ENCODE assay signal across 8 cellular contexts in the genomic region with DNA sequence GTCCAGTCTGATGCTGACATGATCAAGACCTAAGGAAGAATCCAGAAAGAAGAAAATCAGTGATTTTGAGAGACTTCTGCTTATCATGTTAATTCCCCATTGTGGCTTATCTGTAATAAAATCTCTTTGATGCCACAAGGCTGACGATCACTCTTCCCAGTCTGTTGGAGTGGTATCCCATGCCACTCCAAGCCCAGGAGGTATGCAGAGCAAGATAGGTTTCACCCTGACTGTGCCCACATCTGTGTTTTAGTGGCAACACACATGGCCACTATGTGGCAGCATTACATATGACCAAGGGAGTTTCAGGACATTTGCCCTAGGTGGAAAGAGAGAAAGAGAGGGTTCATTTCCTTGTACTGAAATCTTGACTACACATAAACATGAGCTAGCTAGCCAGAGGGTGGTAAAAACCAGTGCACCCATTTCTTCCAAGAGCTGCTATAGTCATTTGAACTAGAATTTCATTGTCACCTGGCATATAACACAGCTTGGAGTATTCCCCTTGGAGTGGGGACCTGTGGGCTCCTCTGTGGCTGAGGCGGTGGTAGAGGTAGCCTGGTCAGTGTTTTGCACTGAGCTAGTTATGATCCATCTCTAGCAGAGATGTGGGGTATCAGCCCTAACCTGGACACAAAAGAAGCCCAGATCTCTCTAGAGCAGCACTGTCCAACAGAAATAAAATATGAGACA. TPM values are rescaled to one million over a fixed set of nuclear protein-coding genes. Genes with fewer than 3 reads are reported as not detected.
A peak's percentile ranks its signal among the peaks of the same experiment; 100 is the strongest.
DNase-seq lines count a peak whose midpoint lies in the region; ATAC-seq and TF ChIP-seq lines count a peak whose summit lies in the region.

No MANE protein-coding gene starts in this region.

- intact Hi-C loops in activated CD4-positive, alpha-beta T cell treated with anti-CD3 and anti-CD28 coated beads, Interleukin-2, amount 10 ng/mL, durations not matched to agents 24 days and 14 days (cut with micrococcal nuclease): loop anchor here (1.0 kb wide), 1 partner anchor 37 kb away; no protein-coding TSS in a partner anchor

- peak; percentile 70 for DNase-seq in activated CD4-positive, alpha-beta T cell treated with anti-CD3 and anti-CD28 coated beads, Interleukin-2, amount 10 ng/mL, durations not matched to agents 24 days and 14 days
- DNase-seq in activated CD4-positive, alpha-beta T cell treated with anti-CD3 and anti-CD28 coated beads for 1 hour: no peak
- DNase-seq in RKO (ENCODE audit: low spot score) (peak; percentile 31), fibroblast of the aortic adventitia (ENCODE audit: low read depth) (no peak), type B pancreatic cell (ENCODE audit: extremely low spot score, unreplicated experiment) (no peak)

- no peak overlapping the region for H3K4me3 ChIP-seq in fibroblast of the aortic adventitia (ENCODE audit: low read depth, low read length)

- no peak overlapping the region for H3K27ac Mint-ChIP-seq in activated CD4-positive, alpha-beta T cell treated with anti-CD3 and anti-CD28 coated beads, Interleukin-2, amount 10 ng/mL, durations not matched to agents 24 days and 14 days
- no peak overlapping the region for H3K27ac Mint-ChIP-seq in type B pancreatic cell

- ATAC-seq in HG02763 (IDR thresholded peaks at IDR 0.05; ENCODE audit: unreplicated experiment) (peak; percentile 51), HG02678 (IDR thresholded peaks at IDR 0.05; ENCODE audit: unreplicated experiment) (no peak), HG03280 (IDR thresholded peaks at IDR 0.05; ENCODE audit: unreplicated experiment) (no peak)

- no peaks in the 10 kb centered on the region for H3K9me3 Mint-ChIP-seq in activated CD4-positive, alpha-beta T cell treated with anti-CD3 and anti-CD28 coated beads, Interleukin-2, amount 10 ng/mL, durations not matched to agents 24 days and 14 days
- no peaks in the 10 kb centered on the region for H3K9me3 Mint-ChIP-seq in type B pancreatic cell

- H3K27me3 Mint-ChIP-seq in activated CD4-positive, alpha-beta T cell treated with anti-CD3 and anti-CD28 coated beads, Interleukin-2, amount 10 ng/mL, durations not matched to agents 24 days and 14 days: peaks cover 9% of the 10 kb centered on the region
- no peaks in the 10 kb centered on the region for H3K27me3 Mint-ChIP-seq in type B pancreatic cell

- TF ChIP-seq CTCF in fibroblast of the aortic adventitia (IDR thresholded peaks at IDR 0.05; ENCODE audit: insufficient read depth, low read length) (peak; percentile 41), type B pancreatic cell (conservative IDR thresholded peaks at IDR 0.05) (peak; percentile 59)

- no peak overlapping the region for H3K4me3 Mint-ChIP-seq in activated CD4-positive, alpha-beta T cell treated with anti-CD3 and anti-CD28 coated beads, Interleukin-2, amount 10 ng/mL, durations not matched to agents 24 days and 14 days
- H3K4me3 Mint-ChIP-seq in type B pancreatic cell: no peak overlapping the region

- H3K4me1 Mint-ChIP-seq in activated CD4-positive, alpha-beta T cell treated with anti-CD3 and anti-CD28 coated beads, Interleukin-2, amount 10 ng/mL, durations not matched to agents 24 days and 14 days: no peaks in the 10 kb centered on the region
- H3K4me1 Mint-ChIP-seq in type B pancreatic cell (ENCODE audit: unreplicated experiment): peaks cover 4% of the 10 kb centered on the region

- H3K36me3 Mint-ChIP-seq in activated CD4-positive, alpha-beta T cell treated with anti-CD3 and anti-CD28 coated beads, Interleukin-2, amount 10 ng/mL, durations not matched to agents 24 days and 14 days (ENCODE audit: low read depth): no peaks in the 10 kb centered on the region
- no peaks in the 10 kb centered on the region for H3K36me3 Mint-ChIP-seq in type B pancreatic cell

RNA-seq across cellular contexts. Expression of gene LAMB4, which starts 20.8 kb away (rescaled TPM):
- not detected in 2 replicates for total RNA-seq in activated CD4-positive, alpha-beta T cell treated with anti-CD3 and anti-CD28 coated beads, Interleukin-2, amount 10 ng/mL, durations not matched to agents 24 days and 14 days
- total RNA-seq in fibroblast of the aortic adventitia (ENCODE audit: low replicate concordance) (0.08 and 0.45 TPM in 2 replicates), type B pancreatic cell (ENCODE audit: low replicate concordance) (0.81 and 1.3 TPM in 2 replicates)

Comparison
In these comparisons a context has a peak if more than half of its experiments do, and no peak if none do; other contexts are left out.
1. DNase-seq: peak in activated CD4-positive, alpha-beta T cell treated with anti-CD3 and anti-CD28 coated beads, Interleukin-2, amount 10 ng/mL, durations not matched to agents 24 days and 14 days (single experiment) and RKO (single experiment); none in activated CD4-positive, alpha-beta T cell treated with anti-CD3 and anti-CD28 coated beads for 1 hour (single experiment), fibroblast of the aortic adventitia (single experiment) and type B pancreatic cell (single experiment).